ENCODE assay signal across 14 cellular contexts in the genomic region with DNA sequence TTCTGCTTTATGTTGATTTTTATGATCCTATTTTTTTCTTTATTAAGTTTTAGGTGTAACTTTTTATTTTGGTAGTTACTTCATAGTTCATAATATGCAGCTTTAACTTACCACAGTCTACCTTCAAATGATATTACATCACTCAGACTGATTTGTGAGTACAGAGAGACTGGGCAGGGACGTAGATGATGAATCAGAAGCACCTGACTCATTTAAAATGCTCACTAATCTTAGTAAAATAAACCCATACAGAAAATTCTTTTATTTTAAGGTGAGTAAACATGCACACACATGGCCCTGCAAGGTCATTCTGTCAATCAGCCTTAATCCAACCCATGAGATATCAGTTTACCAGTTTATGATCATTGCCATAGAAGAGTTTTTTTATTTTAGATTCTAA. TPM values are rescaled to one million over a fixed set of nuclear protein-coding genes. Genes with fewer than 3 reads are reported as not detected.
DNase-seq lines count a peak whose midpoint lies in the region; FAIRE-seq lines count a peak whose summit lies in the region.
"Not testable (repeated sequence)": the region's sequence is repeated elsewhere in the genome, so short reads cannot be mapped to it uniquely, and the experiment has no call there.
"Had no signal": no experiment of that assay in that cellular context is flagged by ENCODE, and none has a peak within 500 bp of the region (broad histone marks: within the 10 kb centered on the region; RNA-seq: fewer than 3 reads in every experiment).

No MANE protein-coding gene starts in this region.

- 15 to 55% (median 34%) methylated on average over 1 of the region's 1 CpG for WGBS in small intestine, 3 donors

- FAIRE-seq in colon (lab: Jason Lieb, UNC) (peak; percentile 21), frontal cortex (lab: Jason Lieb, UNC) (peak; percentile 21), small intestine (lab: Jason Lieb, UNC) (peak; percentile 15)

- H3K9me3 ChIP-seq in small intestine (ENCODE audit: control insufficient read depth, low read depth) = not testable (repeated sequence)

- not testable (repeated sequence) for H3K27me3 ChIP-seq in small intestine (ENCODE audit: control insufficient read depth in 2 of 2, insufficient read depth in 2 of 2, low read length in 2 of 2)

- not testable (repeated sequence) for H3K4me1 ChIP-seq in small intestine (ENCODE audit: control insufficient read depth in 2 of 2, insufficient read depth in 1 of 2, low read depth in 1 of 2, low read length in 1 of 2)

- peak; percentile 57 for DNase-seq in A172 (ENCODE audit: low spot score)
- peak; percentile 11 for DNase-seq in Daoy (ENCODE audit: low read depth)
- DNase-seq in HT1080 (ENCODE audit: low read depth) = peak; percentile 47
- peak; percentile 64 for DNase-seq in NCI-H226
- peak; percentile 49 for DNase-seq in RKO (ENCODE audit: low spot score)
- not testable (repeated sequence) for DNase-seq in frontal cortex (ENCODE audit: low spot score in 2 of 2); small intestine

- H3K36me3 ChIP-seq in small intestine (ENCODE audit: control insufficient read depth in 2 of 2, insufficient read depth in 2 of 2, low read length in 2 of 2) = not testable (repeated sequence)

- H3K4me3 ChIP-seq in small intestine (ENCODE audit: low read depth in 1 of 2, low read length in 2 of 2) = not testable (repeated sequence)

- not testable (repeated sequence) for H3K27ac ChIP-seq in small intestine (ENCODE audit: low read depth in 1 of 2, low read length in 1 of 2)

RNA-seq across cellular contexts. Expression of a gene that starts 8.9 kb away (rescaled TPM):
- 26.2 and 32.3 TPM in 2 replicates for total RNA-seq in A172 (2014; rRNA removed; shearing (Covaris generic))
- total RNA-seq in Daoy (2014; rRNA removed; shearing (Covaris generic)) = 0.23 TPM in 1 of 2 replicates, not detected in the other
- not detected in 2 replicates for total RNA-seq in HT1080 (2014; rRNA removed; shearing (Covaris generic))
- polyA plus RNA-seq in HT1080 (2015; cell fraction: cytosol; rRNA removed) = 0.05 TPM in 1 of 2 replicates, not detected in the other
- not detected in 2 replicates for polyA plus RNA-seq in HT1080 (2015; cell fraction: nucleus; rRNA removed)
- total RNA-seq in frontal cortex = 3.3 TPM
- under 1 TPM in 2 of 3 donors, not detected in 1; 0.01 to 0.22 TPM for polyA plus RNA-seq in small intestine
- total RNA-seq: A673; B cell; CD8-positive, alpha-beta T cell; GM23248; HepG2 had no signal
- polyA plus RNA-seq: GM23248, HepG2, IgD-negative memory B cell had no signal
